In genomic region chr16:24990803-24991202, GRCh38 we compare ENCODE assay signal across 16 cellular contexts. TPM values are rescaled to one million over a fixed set of nuclear protein-coding genes. Genes with fewer than 3 reads are reported as not detected.
A peak's percentile ranks its signal among the peaks of the same experiment; 100 is the strongest.
DNase-seq lines count a peak whose midpoint lies in the region; ATAC-seq and TF ChIP-seq lines count a peak whose summit lies in the region.
"Had no signal": no experiment of that assay in that cellular context is flagged by ENCODE, and none has a peak within 500 bp of the region (broad histone marks: within the 10 kb centered on the region; RNA-seq: fewer than 3 reads in every experiment).

No MANE protein-coding gene starts in this region.

- CTCF ChIA-PET in activated naive CD4-positive, alpha-beta T cell treated with anti-CD3 and anti-CD28 coated beads for 36 hours (lab: Charles Lee): interaction anchor here (0.7 to 2.0 kb wide), 5 partner anchors 8 to 103 kb away, joined by 3 to 6 read pairs (median 3); no protein-coding TSS in a partner anchor

- H3K4me1 ChIP-seq in ovary (ENCODE audit: insufficient read depth): peaks cover 27% of the 10 kb centered on the region

- H3K36me3 ChIP-seq in ovary: no peaks in the 10 kb centered on the region
- H3K36me3 ChIP-seq: HAP-1, suprapubic skin had no signal

- TF ChIP-seq CTCF in HFFc6 (IDR thresholded peaks at IDR 0.05): no peak
- TF ChIP-seq CTCF in ovary (IDR thresholded peaks at IDR 0.05): no peak

- peaks cover 20% of the 10 kb centered on the region for H3K36me3 Mint-ChIP-seq in HFFc6 (ENCODE audit: low read depth)
- H3K36me3 Mint-ChIP-seq in activated T-helper 17 cell treated with anti-CD3 and anti-CD28 coated beads, Interleukin-2, amount 50 U/mL, for 72 hours (ENCODE audit: low read depth): peaks cover 6% of the 10 kb centered on the region
- H3K36me3 Mint-ChIP-seq in activated naive CD4-positive, alpha-beta T cell treated with anti-CD3 and anti-CD28 coated beads for 36 hours (ENCODE audit: low read depth): no peaks in the 10 kb centered on the region

- no peak for DNase-seq in HFFc6
- DNase-seq in substantia nigra (lab: John Stamatoyannopoulos, UW): no peak
- DNase-seq in ovary: no peak
- no peak for DNase-seq in activated naive CD4-positive, alpha-beta T cell treated with anti-CD3 and anti-CD28 coated beads for 36 hours
- DNase-seq in activated T-cell treated with anti-CD3 and anti-CD28 coated beads for 4 hours: no peak
- DNase-seq: activated CD4-positive, CD25-positive, alpha-beta regulatory T cell treated with anti-CD3 and anti-CD28 coated beads, Interleukin-2, amount 50 U/mL, for 72 hours; activated naive CD4-positive, alpha-beta T cell treated with Interleukin-2 at 50 U/mL for 16 hours; body of pancreas; left colon; NCI-H1694; NCI-H345 had no signal

- no peak overlapping the region for H3K4me3 ChIP-seq in ovary
- H3K4me3 ChIP-seq: BLaER1 treated with 17β-estradiol and CSF1 and Interleukin-3, amounts not matched to agents 10 nM and 100 nM; body of pancreas; HAP-1; suprapubic skin had no signal

- no peak for TF ChIP-seq POLR2A in ovary (IDR thresholded peaks at IDR 0.05)

- H3K27me3 ChIP-seq in layer of hippocampus (ENCODE audit: control insufficient read depth, insufficient read depth, low read length) (no peaks in the 10 kb centered on the region), ovary (no peaks in the 10 kb centered on the region)
- H3K27me3 ChIP-seq: BLaER1 treated with 17β-estradiol and CSF1 and Interleukin-3, amounts not matched to agents 10 nM and 100 nM; body of pancreas; suprapubic skin had no signal

- H3K9me3 Mint-ChIP-seq in HFFc6: no peaks in the 10 kb centered on the region
- no peaks in the 10 kb centered on the region for H3K9me3 Mint-ChIP-seq in activated T-helper 17 cell treated with anti-CD3 and anti-CD28 coated beads, Interleukin-2, amount 50 U/mL, for 72 hours
- no peaks in the 10 kb centered on the region for H3K9me3 Mint-ChIP-seq in activated naive CD4-positive, alpha-beta T cell treated with anti-CD3 and anti-CD28 coated beads for 36 hours

- no peaks in the 10 kb centered on the region for H3K9me3 ChIP-seq in ovary
- H3K9me3 ChIP-seq: BLaER1 treated with 17β-estradiol and CSF1 and Interleukin-3, amounts not matched to agents 10 nM and 100 nM; body of pancreas; HAP-1; suprapubic skin had no signal

- H3K27ac ChIP-seq in layer of hippocampus (ENCODE audit: low read depth, low read length) (peak overlapping the region; percentile 91), substantia nigra (ENCODE audit: low read depth, low read length, poor library complexity, severe bottlenecking) (peak overlapping the region; percentile 82), ovary (no peak overlapping the region)
- H3K27ac ChIP-seq: BLaER1 treated with 17β-estradiol and CSF1 and Interleukin-3, amounts not matched to agents 10 nM and 100 nM had no signal

- WGBS in ovary, 3 donors: 70 to 75% (median 71%) methylated on average over 4 of the region's 4 CpGs

- ATAC-seq in activated T-helper 17 cell treated with anti-CD3 and anti-CD28 coated beads, Interleukin-2, amount 50 U/mL, for 72 hours (replicated peaks): peak; percentile 27
- ATAC-seq: body of pancreas, left colon had no signal

- no peaks in the 10 kb centered on the region for H3K27me3 Mint-ChIP-seq in HFFc6 (ENCODE audit: insufficient read depth)
- no peaks in the 10 kb centered on the region for H3K27me3 Mint-ChIP-seq in activated T-helper 17 cell treated with anti-CD3 and anti-CD28 coated beads, Interleukin-2, amount 50 U/mL, for 72 hours
- H3K27me3 Mint-ChIP-seq in activated naive CD4-positive, alpha-beta T cell treated with anti-CD3 and anti-CD28 coated beads for 36 hours (ENCODE audit: low read depth): no peaks in the 10 kb centered on the region

- no peak overlapping the region for H3K4me3 Mint-ChIP-seq in HFFc6
- H3K4me3 Mint-ChIP-seq in activated T-helper 17 cell treated with anti-CD3 and anti-CD28 coated beads, Interleukin-2, amount 50 U/mL, for 72 hours: no peak overlapping the region
- H3K4me3 Mint-ChIP-seq in activated naive CD4-positive, alpha-beta T cell treated with anti-CD3 and anti-CD28 coated beads for 36 hours: no peak overlapping the region

- H3K27ac Mint-ChIP-seq in HFFc6: peak overlapping the region; percentile 90; the same call in 1 of the 2 replicates
- H3K27ac Mint-ChIP-seq in activated T-helper 17 cell treated with anti-CD3 and anti-CD28 coated beads, Interleukin-2, amount 50 U/mL, for 72 hours: peak overlapping the region; percentile 29
- H3K27ac Mint-ChIP-seq in activated naive CD4-positive, alpha-beta T cell treated with anti-CD3 and anti-CD28 coated beads for 36 hours: no peak overlapping the region

- peaks cover 96% of the 10 kb centered on the region for H3K4me1 Mint-ChIP-seq in HFFc6 (ENCODE audit: low read depth)
- H3K4me1 Mint-ChIP-seq in activated T-helper 17 cell treated with anti-CD3 and anti-CD28 coated beads, Interleukin-2, amount 50 U/mL, for 72 hours: peaks cover 54% of the 10 kb centered on the region
- peaks cover 80% of the 10 kb centered on the region for H3K4me1 Mint-ChIP-seq in activated naive CD4-positive, alpha-beta T cell treated with anti-CD3 and anti-CD28 coated beads for 36 hours (ENCODE audit: low read depth)

- no peak for TF ChIP-seq EP300 in ovary (IDR thresholded peaks at IDR 0.05)

- intact Hi-C loops in ovary (cut with DNase I): no loop called here
- intact Hi-C loops in activated naive CD4-positive, alpha-beta T cell treated with anti-CD3 and anti-CD28 coated beads for 36 hours (cut with micrococcal nuclease): no loop called here

RNA-seq across cellular contexts. Expression of gene ARHGAP17, which starts 24.4 kb away (rescaled TPM):
- 100 to 1,000 TPM in 3 of 6 experiments, 10 to 100 TPM in 3; 86.5 to 104 (median 97.4) TPM for total RNA-seq in HFFc6 (2021; fragmentation: NEBNext Ultra II Directional; extraction: Animal tissue kit (Norgen Biotek cat#: 25700))
- 10 to 100 TPM; 47.7 to 73.8 TPM for total RNA-seq in activated T-helper 17 cell treated with anti-CD3 and anti-CD28 coated beads, Interleukin-2, amount 50 U/mL, for 72 hours
- total RNA-seq in ovary: 10 to 100 TPM; 26.8 to 63.8 (median 56.5) TPM
- polyA plus RNA-seq in ovary: 100 to 1,000 TPM in 1 of 2 donors, 10 to 100 TPM in 1; 26.0 to 113 TPM
- 10 to 100 TPM; 48.6 to 49.2 TPM for total RNA-seq in activated naive CD4-positive, alpha-beta T cell treated with anti-CD3 and anti-CD28 coated beads for 36 hours

Comparison
In these comparisons a context has a peak if more than half of its experiments do, and no peak if none do; other contexts are left out.
1. H3K27ac ChIP-seq: peak in layer of hippocampus (single experiment) and substantia nigra (single experiment); none in ovary (0 of 2).